In the genomic region with DNA sequence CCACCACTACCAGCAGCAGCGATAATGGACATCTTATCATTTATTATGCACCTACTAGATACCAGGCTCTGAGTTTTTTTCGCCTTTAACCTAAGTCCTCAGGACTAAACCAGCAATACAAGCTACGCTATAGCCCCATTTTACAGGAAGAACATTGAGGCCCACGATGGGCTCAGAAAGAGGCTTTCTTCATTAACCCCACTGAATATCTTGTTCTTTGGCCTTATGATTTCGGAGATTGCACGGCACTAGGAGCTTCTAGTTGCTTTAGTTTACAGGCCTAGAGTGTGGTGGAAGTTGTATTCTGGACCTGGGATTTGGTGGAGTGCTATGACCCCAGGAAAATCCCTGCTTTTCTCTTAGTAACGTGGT, we compare ENCODE assay signal across 2 cellular contexts.
TF ChIP-seq lines count a peak whose summit lies in the region.

No MANE protein-coding gene starts in this region.

TF ChIP-seq in SK-N-SH, 30 proteins besides CTCF, POLR2A, EP300 and RAD21 (continued from another document):
- TF ChIP-seq RFX5 (IDR thresholded peaks at IDR 0.05; ENCODE audit: low read length) (no peak), MEF2A (IDR thresholded peaks at IDR 0.05; ENCODE audit: borderline replicate concordance, low read depth) (no peak), ELF1 (IDR thresholded peaks at IDR 0.05) (no peak), FOSL2 (IDR thresholded peaks at IDR 0.05; ENCODE audit: borderline replicate concordance, low read depth) (no peak), IRF3 (IDR thresholded peaks at IDR 0.05; ENCODE audit: low read depth, low read length) (no peak)

TF ChIP-seq in SK-N-SH treated with all-trans-retinoic acid at 6 μM for 48 hours, 23 proteins besides CTCF, POLR2A, EP300 and RAD21 (continued from another document):
- TF ChIP-seq ZFP30 (CRISPR knock-in tag; IDR thresholded peaks at IDR 0.05) (no peak), TOX (CRISPR knock-in tag; IDR thresholded peaks at IDR 0.05; ENCODE audit: borderline replicate concordance) (no peak), ZFP3 (CRISPR knock-in tag; IDR thresholded peaks at IDR 0.05) (no peak), CREB5 (CRISPR knock-in tag; IDR thresholded peaks at IDR 0.05; ENCODE audit: low read depth) (no peak), PPARA (CRISPR knock-in tag; IDR thresholded peaks at IDR 0.05; ENCODE audit: borderline replicate concordance) (no peak), SNAI2 (CRISPR knock-in tag; IDR thresholded peaks at IDR 0.05) (no peak), CSDC2 (CRISPR knock-in tag; IDR thresholded peaks at IDR 0.05) (no peak)
TF ChIP-seq in SK-N-SH treated with all-trans-retinoic acid at 6 μM for 48 hours: peak in this region for 0.
